In genomic region chr10:72597897-72598296, GRCh38 we compare ENCODE assay signal across 21 cellular contexts. TPM values are rescaled to one million over a fixed set of nuclear protein-coding genes. Genes with fewer than 3 reads are reported as not detected.
DNase-seq lines count a peak whose midpoint lies in the region; ATAC-seq and TF ChIP-seq lines count a peak whose summit lies in the region.
"Had no signal": no experiment of that assay in that cellular context is flagged by ENCODE, and none has a peak within 500 bp of the region (broad histone marks: within the 10 kb centered on the region; RNA-seq: fewer than 3 reads in every experiment).

No MANE protein-coding gene starts in this region.

- ATAC-seq in HG02759 (IDR thresholded peaks at IDR 0.05; ENCODE audit: unreplicated experiment), result no peak
- ATAC-seq: A549, left lobe of liver, natural killer cell, Panc1 had no signal

- CTCF ChIA-PET in BJ (lab: Yijun Ruan, JAX), result no interaction called here

- peaks cover 17% of the 10 kb centered on the region for H3K4me1 ChIP-seq in HUES64 (ENCODE audit: insufficient read depth, low read length)
- H3K4me1 ChIP-seq: A549, sigmoid colon had no signal

- no peaks in the 10 kb centered on the region for H3K9me3 ChIP-seq in HUES64 (ENCODE audit: insufficient read depth, low read depth, low read length)
- H3K9me3 ChIP-seq: A549, sigmoid colon, thoracic aorta had no signal

- POLR2A ChIA-PET in BJ (lab: Charles Lee), result no interaction called here

- WGBS in HUES64, result 93% methylated on average over 1 of the region's 1 CpG

- H3K4me3 ChIP-seq in BJ (ENCODE audit: low read depth, low read length), result no peak overlapping the region
- H3K4me3 ChIP-seq in HUES64 (ENCODE audit: low read length), result no peak overlapping the region
- H3K4me3 ChIP-seq: A549, coronary artery, sigmoid colon, thoracic aorta had no signal

- no peaks in the 10 kb centered on the region for H3K36me3 ChIP-seq in BJ (ENCODE audit: control insufficient read depth, insufficient read depth, low read length)
- H3K36me3 ChIP-seq in HUES64 (ENCODE audit: insufficient read depth, low read length), result no peaks in the 10 kb centered on the region
- H3K36me3 ChIP-seq: sigmoid colon, thoracic aorta had no signal

- H3K27me3 ChIP-seq in BJ (ENCODE audit: control insufficient read depth, insufficient read depth, low read length) (no peaks in the 10 kb centered on the region; the same call in 1 of the 2 replicates), HUES64 (ENCODE audit: insufficient read depth, low read length) (no peaks in the 10 kb centered on the region)
- H3K27me3 ChIP-seq: sigmoid colon had no signal

- H3K27ac ChIP-seq in HUES64 (ENCODE audit: low read depth, low read length), result peak overlapping the region; percentile 35; the same call in 1 of the 2 replicates
- H3K27ac ChIP-seq: A549, coronary artery, HL-60, sigmoid colon, thoracic aorta had no signal

- no peak overlapping the region for H3K9ac ChIP-seq in HUES64 (ENCODE audit: low read depth, low read length)

- no peak for TF ChIP-seq CTCF in BJ (IDR thresholded peaks at IDR 0.05; ENCODE audit: insufficient read depth, low read depth, low read length)

- DNase-seq in BJ (ENCODE audit: low read depth) (peak; percentile 14), GM19240 (ENCODE audit: insufficient read length, low spot score) (peak; percentile 7), fibroblast of peridontal ligament (ENCODE audit: extremely low read depth) (peak; percentile 9), NCI-H1105 (lab: John Stamatoyannopoulos, UW) (no peak), DMS79 (lab: John Stamatoyannopoulos, UW) (no peak), NCI-H774 (lab: John Stamatoyannopoulos, UW) (no peak)
- DNase-seq: activated CD4-positive, alpha-beta T cell treated with anti-CD3 and anti-CD28 coated beads, Interleukin-2, amount 10 ng/mL, durations not matched to agents 24 days and 14 days; activated naive CD8-positive, alpha-beta T cell treated with anti-CD3 and anti-CD28 coated beads for 36 hours; CD4-positive, alpha-beta T cell; DMS79 treated with DMSO at 0.1 percent for 48 hours; natural killer cell; NCI-H1694 treated with DMSO at 0.1 percent for 48 hours; sigmoid colon had no signal

RNA-seq across cellular contexts. Expression of gene MICU1, which starts 28.0 kb away (rescaled TPM):
- polyA plus RNA-seq in BJ (2011; rRNA removed), result 40.4 and 42.4 TPM in 2 replicates
- 27.9 and 32.9 TPM in 2 replicates for polyA minus RNA-seq in BJ (2011; rRNA and poly(A)+ RNA removed)
- 23.0 TPM for polyA plus RNA-seq in HUES64 (2013, experiment 1 of 2)
- polyA plus RNA-seq in HUES64 (2013, experiment 2 of 2), result 28.6 TPM

Comparison
In these comparisons a context has a peak if more than half of its experiments do, and no peak if none do; other contexts are left out.
1. DNase-seq: peak in BJ (single experiment), GM19240 (single experiment) and fibroblast of peridontal ligament (single experiment); none in NCI-H1105 (single experiment), DMS79 (single experiment) and NCI-H774 (single experiment).